24 cellular contexts compared by ENCODE assay signal in the genomic region with DNA sequence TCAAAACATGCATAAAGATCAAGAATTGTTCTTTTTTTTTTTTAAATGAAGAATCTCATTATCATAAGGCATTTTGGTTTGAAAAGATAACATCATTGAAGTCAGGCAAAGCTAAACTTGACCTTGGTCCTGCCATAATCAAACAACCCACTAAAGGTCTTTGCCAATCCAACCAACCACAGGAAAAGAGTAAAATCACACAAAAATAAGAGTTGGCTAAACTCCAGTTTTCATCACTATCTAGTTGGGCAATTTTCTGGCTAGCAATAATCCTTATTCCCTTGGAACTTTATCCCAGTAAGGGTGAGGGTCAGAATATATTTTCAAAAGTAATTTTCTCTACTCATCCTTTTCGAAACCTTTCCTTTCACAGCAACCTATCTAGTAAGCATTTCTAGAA.
A peak's percentile ranks its signal among the peaks of the same experiment; 100 is the strongest.
DNase-seq lines count a peak whose midpoint lies in the region; ATAC-seq and TF ChIP-seq lines count a peak whose summit lies in the region.
"Had no signal": no experiment of that assay in that cellular context is flagged by ENCODE, and none has a peak within 500 bp of the region (broad histone marks: within the 10 kb centered on the region; RNA-seq: fewer than 3 reads in every experiment).

No MANE protein-coding gene starts in this region.

- H3K27me3 ChIP-seq in right lobe of liver (no peaks in the 10 kb centered on the region), esophagus squamous epithelium (no peaks in the 10 kb centered on the region)
- H3K27me3 ChIP-seq: BLaER1 had no signal

- peak; percentile 50 to 83 (median 67) for ATAC-seq in right lobe of liver
- ATAC-seq in HG03520 (IDR thresholded peaks at IDR 0.05; ENCODE audit: unreplicated experiment), result no peak

- peak overlapping the region in 1 of 3 donors; percentile 44 for H3K27ac ChIP-seq in right lobe of liver
- H3K27ac ChIP-seq in esophagus squamous epithelium, result no peak overlapping the region
- H3K27ac ChIP-seq: BLaER1, HL-60, RWPE1, SK-N-MC had no signal

- intact Hi-C loops in right lobe of liver (cut with DNase I) (no loop called here), esophagus squamous epithelium (cut with DNase I) (no loop called here)

- H3K4me3 ChIP-seq in fibroblast of pulmonary artery (replicated peaks; ENCODE audit: low read depth, low read length) (no peak overlapping the region), right lobe of liver (no peak overlapping the region), esophagus squamous epithelium (no peak overlapping the region)
- H3K4me3 ChIP-seq: BLaER1, HAP-1, SK-N-MC had no signal

- TF ChIP-seq POLR2A in right lobe of liver (IDR thresholded peaks at IDR 0.05) (no peak), esophagus squamous epithelium (IDR thresholded peaks at IDR 0.05) (no peak)

- TF ChIP-seq CTCF in fibroblast of pulmonary artery (IDR thresholded peaks at IDR 0.05; ENCODE audit: low read length, missing control alignments) (no peak), right lobe of liver (IDR thresholded peaks at IDR 0.05) (no peak), esophagus squamous epithelium (IDR thresholded peaks at IDR 0.05) (no peak)

- peaks cover 0 to 41% (median 12%) of the 10 kb centered on the region in 4 donors for H3K4me1 ChIP-seq in right lobe of liver
- H3K4me1 ChIP-seq in esophagus squamous epithelium, result no peaks in the 10 kb centered on the region
- H3K4me1 ChIP-seq: BLaER1 had no signal

- no peaks in the 10 kb centered on the region for H3K36me3 ChIP-seq in right lobe of liver
- H3K36me3 ChIP-seq in esophagus squamous epithelium, result no peaks in the 10 kb centered on the region
- H3K36me3 ChIP-seq: BLaER1, HAP-1 had no signal

- 53% methylated on average over 1 of the region's 1 CpG for WGBS in right lobe of liver (ENCODE audit: insufficient coverage, low coverage, low lambda C conversion rate, missing lambda C conversion rate)
- 89 to 91% methylated on average over 1 of the region's 1 CpG for WGBS in esophagus squamous epithelium, 2 donors

- DNase-seq in LHCN-M2 (ENCODE audit: low read depth) (peak; percentile 32), fibroblast of pulmonary artery (ENCODE audit: low read depth) (peak; percentile 44), right lobe of liver (no peak), esophagus squamous epithelium (lab: John Stamatoyannopoulos, UW) (no peak), H4 (ENCODE audit: low spot score) (no peak)
- DNase-seq in activated T-cell treated with anti-CD3 and anti-CD28 coated beads, Interleukin-2, amount 50 U/mL, for 48 hours, result no peak
- DNase-seq: CD4-positive, alpha-beta T cell; COR-L47; DMS 273 treated with DMSO at 0.1 percent for 48 hours; DND-41; KG1; NCI-H1092 treated with DMSO at 0.1 percent for 48 hours; NCI-H2029 treated with DMSO at 0.1 percent for 48 hours; NCI-H226; NCI-H510A treated with DMSO at 0.1 percent for 48 hours; NCI-H774; NK-92 treated with Interleukin-12 subunit alpha and Interleukin-12 subunit beta, amount 100 ng/mL, for 24 hours; SHP77 treated with DMSO at 0.1 percent for 48 hours had no signal

- no peaks in the 10 kb centered on the region for H3K9me3 ChIP-seq in right lobe of liver
- no peaks in the 10 kb centered on the region for H3K9me3 ChIP-seq in esophagus squamous epithelium
- H3K9me3 ChIP-seq: BLaER1, HAP-1 had no signal

Comparison
In these comparisons a context has a peak if more than half of its experiments do, and no peak if none do; other contexts are left out.
1. DNase-seq: peak in LHCN-M2 (single experiment) and fibroblast of pulmonary artery (single experiment); none in right lobe of liver (0 of 3), esophagus squamous epithelium (single experiment), H4 (single experiment) and activated T-cell treated with anti-CD3 and anti-CD28 coated beads, Interleukin-2, amount 50 U/mL, for 48 hours (0 of 2).